9 cellular contexts compared by ENCODE assay signal in genomic region chr2:127219716-127220090, GRCh38. TPM values are rescaled to one million over a fixed set of nuclear protein-coding genes. Genes with fewer than 3 reads are reported as not detected.
DNase-seq lines count a peak whose midpoint lies in the region; ATAC-seq, FAIRE-seq and TF ChIP-seq lines count a peak whose summit lies in the region.
"Had no signal": no experiment of that assay in that cellular context is flagged by ENCODE, and none has a peak within 500 bp of the region (broad histone marks: within the 10 kb centered on the region; RNA-seq: fewer than 3 reads in every experiment).

No MANE protein-coding gene starts in this region.

- H3K4me3 ChIP-seq in thymus (ENCODE audit: low read length), result peak overlapping the region; percentile 43

- no peak overlapping the region for H3K27ac ChIP-seq in thymus (ENCODE audit: low read depth)

- H3K4me1 ChIP-seq in thymus (ENCODE audit: control insufficient read depth, insufficient read depth, low read length), result peaks cover 6% of the 10 kb centered on the region

- peaks cover 57% of the 10 kb centered on the region for H3K27me3 ChIP-seq in thymus (ENCODE audit: control insufficient read depth, insufficient read depth)

- TF ChIP-seq CTCF in D721Med (IDR thresholded peaks at IDR 0.05; ENCODE audit: insufficient read depth, missing control alignments), result no peak

- DNase-seq in activated CD4-positive, alpha-beta T cell treated with anti-CD3 and anti-CD28 coated beads for 48 hours, result peak; percentile 27
- no peak for DNase-seq in activated CD4-positive, alpha-beta T cell treated with anti-CD3 and anti-CD28 coated beads for 4 hours
- DNase-seq in astrocyte of the hippocampus (ENCODE audit: low read depth, low spot score) (peak; percentile 72), left kidney (ENCODE audit: low read depth, low spot score) (peak; percentile 90), D721Med (ENCODE audit: insufficient read length, low spot score) (no peak)
- DNase-seq in activated effector memory CD4-positive, alpha-beta T cell treated with Interleukin-2 at 50 U/mL for 16 hours, result no peak
- DNase-seq: NCI-H510A had no signal

- FAIRE-seq in D721Med (lab: Jason Lieb, UNC), result no peak

- no peak for ATAC-seq in HG03025 (IDR thresholded peaks at IDR 0.05; ENCODE audit: low FRiP score, unreplicated experiment)

- no peaks in the 10 kb centered on the region for H3K9me3 ChIP-seq in thymus (ENCODE audit: control insufficient read depth)

- 1% methylated on average over 40 of the region's 40 CpGs for WGBS in thymus

- H3K36me3 ChIP-seq in thymus (ENCODE audit: control insufficient read depth, insufficient read depth), result no peaks in the 10 kb centered on the region

RNA-seq across cellular contexts. Expression of gene CYP27C1, which starts 0.4 kb away (rescaled TPM):
- polyA plus RNA-seq in thymus, result 0.05 TPM

Comparison
In these comparisons a context has a peak if more than half of its experiments do, and no peak if none do; other contexts are left out.
1. DNase-seq: peak in activated CD4-positive, alpha-beta T cell treated with anti-CD3 and anti-CD28 coated beads for 48 hours (single experiment), astrocyte of the hippocampus (single experiment) and left kidney (single experiment); none in activated CD4-positive, alpha-beta T cell treated with anti-CD3 and anti-CD28 coated beads for 4 hours (0 of 2), activated effector memory CD4-positive, alpha-beta T cell treated with Interleukin-2 at 50 U/mL for 16 hours (single experiment) and D721Med (single experiment).